ENCODE assay signal across 23 cellular contexts in genomic region chr2:11851881-11852280, GRCh38.
"Had no signal": no experiment of that assay in that cellular context is flagged by ENCODE, and none has a peak within 500 bp of the region (broad histone marks: within the 10 kb centered on the region; RNA-seq: fewer than 3 reads in every experiment).

No MANE protein-coding gene starts in this region.

- H3K9me3 ChIP-seq: ovary, psoas muscle, sigmoid colon, thyroid gland had no signal

- H3K27ac ChIP-seq: left lung, ovary, psoas muscle, sigmoid colon, stomach, thyroid gland had no signal

- FAIRE-seq: endometrium, frontal cortex had no signal

- H3K4me1 ChIP-seq: left lung, psoas muscle, sigmoid colon, stomach, thyroid gland had no signal

- H3K4me3 ChIP-seq: left lung, ovary, psoas muscle, sigmoid colon, stomach, thyroid gland had no signal

- H3K27me3 ChIP-seq: left lung, ovary, sigmoid colon, thyroid gland had no signal

- DNase-seq: cortex of kidney; effector memory CD8-positive, alpha-beta T cell; head of caudate nucleus; left cardiac atrium; left lung; mesendoderm; midbrain; naive thymus-derived CD8-positive, alpha-beta T cell; occipital lobe; ovary; psoas muscle; right cardiac atrium; stimulated activated CD4-positive, alpha-beta T cell treated with anti-CD3 and anti-CD28 coated beads, Interleukin-2, amount 100 ng/mL, for 24 hours; stimulated activated CD4-positive, alpha-beta T cell treated with anti-CD3 and anti-CD28 coated beads, Interleukin-4, amount 100 ng/mL, for 24 hours; stimulated activated naive CD4-positive, alpha-beta T cell treated with Interleukin-2 at 50 U/mL for 16 hours; stomach; thyroid gland; trophoblast cell had no signal

- H3K36me3 ChIP-seq: left lung, ovary, sigmoid colon, stomach, thyroid gland had no signal

- ATAC-seq: effector memory CD8-positive, alpha-beta T cell; esophagus mucosa; left cardiac atrium; left lung; naive thymus-derived CD8-positive, alpha-beta T cell; psoas muscle; right cardiac atrium; stimulated activated effector memory CD8-positive, alpha-beta T cell treated with anti-CD3 and anti-CD28 coated beads, Interleukin-12 subunit alpha, Interleukin-12 subunit beta, amount 100 ng/mL, for 72 hours had no signal
